In the genomic region with DNA sequence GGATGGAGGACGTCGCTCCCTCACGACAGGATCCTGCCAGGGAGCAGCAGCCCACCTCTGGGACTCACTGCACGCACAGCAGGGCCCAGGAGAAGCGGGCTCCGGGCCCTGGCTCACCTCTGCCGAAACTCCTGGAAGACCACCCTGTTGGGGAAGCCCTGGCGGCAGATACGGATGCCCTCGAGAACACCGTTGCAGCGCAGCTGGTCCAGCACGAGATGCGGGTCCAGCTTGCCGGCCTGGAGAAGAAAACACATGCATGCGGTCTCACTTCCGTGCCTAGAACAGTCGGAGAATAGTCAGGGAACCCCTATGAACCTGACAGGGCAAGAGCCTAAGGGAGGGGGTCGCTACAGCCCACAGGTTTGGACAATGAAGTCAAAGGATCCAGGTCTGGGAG, we compare ENCODE assay signal across 28 cellular contexts. TPM values are rescaled to one million over a fixed set of nuclear protein-coding genes. Genes with fewer than 3 reads are reported as not detected.
DNase-seq lines count a peak whose midpoint lies in the region; ATAC-seq and TF ChIP-seq lines count a peak whose summit lies in the region.
"Had no signal": no experiment of that assay in that cellular context is flagged by ENCODE, and none has a peak within 500 bp of the region (broad histone marks: within the 10 kb centered on the region; RNA-seq: fewer than 3 reads in every experiment).

No MANE protein-coding gene starts in this region.

- H3K27ac ChIP-seq in RWPE1 (peak overlapping the region; percentile 69), esophagus muscularis mucosa (replicated peaks in 1 of 4) (peak overlapping the region; percentile 78 to 89 (median 84))
- H3K27ac ChIP-seq: A549, epithelial cell of prostate, GM23248, tibial nerve had no signal

- POLR2A ChIA-PET in RWPE1 (lab: Yijun Ruan, JAX; ENCODE audit: low non-redundant PET): no interaction called here

- H3K27me3 ChIP-seq in esophagus muscularis mucosa: no peaks in the 10 kb centered on the region
- H3K27me3 ChIP-seq: BE2C, left lung, tibial nerve had no signal

- no peak overlapping the region for H3K4me3 ChIP-seq in esophagus muscularis mucosa
- H3K4me3 ChIP-seq: A549, GM23248, left lung, mucosa of descending colon, skin epidermis, tibial nerve had no signal

- H3K36me3 Mint-ChIP-seq in activated naive CD4-positive, alpha-beta T cell treated with anti-CD3 and anti-CD28 coated beads, Interleukin-2, amount 10 ng/mL, durations not matched to agents 7 days and 5 days: peaks cover 76% of the 10 kb centered on the region
- H3K36me3 Mint-ChIP-seq in activated naive CD4-positive, alpha-beta T cell treated with anti-CD3 and anti-CD28 coated beads for 36 hours (ENCODE audit: low read depth): peaks cover 56% of the 10 kb centered on the region
- H3K36me3 Mint-ChIP-seq in stimulated activated naive B cell treated with anti-CD40 and anti-IgM and Interleukin-4, amounts not matched to agents 10 μg/mL and 1 μg/mL and 100 μg/mL, for 72 hours: peaks cover 37 to 68% of the 10 kb centered on the region in 2 donors

- no peaks in the 10 kb centered on the region for H3K9me3 Mint-ChIP-seq in activated naive CD4-positive, alpha-beta T cell treated with anti-CD3 and anti-CD28 coated beads, Interleukin-2, amount 10 ng/mL, durations not matched to agents 7 days and 5 days
- H3K9me3 Mint-ChIP-seq in activated naive CD4-positive, alpha-beta T cell treated with anti-CD3 and anti-CD28 coated beads for 36 hours: no peaks in the 10 kb centered on the region
- no peaks in the 10 kb centered on the region for H3K9me3 Mint-ChIP-seq in stimulated activated naive B cell treated with anti-CD40 and anti-IgM and Interleukin-4, amounts not matched to agents 10 μg/mL and 1 μg/mL and 100 μg/mL, for 72 hours
- H3K9me3 Mint-ChIP-seq: neural crest cell had no signal

- peaks cover 96 to 100% (median 99%) of the 10 kb centered on the region in 4 donors for H3K36me3 ChIP-seq in esophagus muscularis mucosa

- TF ChIP-seq POLR2A in esophagus muscularis mucosa (IDR thresholded peaks at IDR 0.05; ENCODE audit: low read depth): no peak

- no peak for ATAC-seq in stimulated activated naive B cell treated with anti-CD40 and anti-IgM and Interleukin-4, amounts not matched to agents 10 μg/mL and 1 μg/mL and 100 μg/mL, for 72 hours (replicated peaks)
- no peak for ATAC-seq in GM21528 (IDR thresholded peaks at IDR 0.05; ENCODE audit: low FRiP score, unreplicated experiment)
- ATAC-seq: A549; activated CD4-positive, alpha-beta T cell treated with anti-CD3 and anti-CD28 coated beads for 36 hours; left lung; mucosa of descending colon had no signal

- H3K27me3 Mint-ChIP-seq in activated naive CD4-positive, alpha-beta T cell treated with anti-CD3 and anti-CD28 coated beads, Interleukin-2, amount 10 ng/mL, durations not matched to agents 7 days and 5 days: peaks cover 1% of the 10 kb centered on the region
- no peaks in the 10 kb centered on the region for H3K27me3 Mint-ChIP-seq in activated naive CD4-positive, alpha-beta T cell treated with anti-CD3 and anti-CD28 coated beads for 36 hours (ENCODE audit: low read depth)
- H3K27me3 Mint-ChIP-seq in stimulated activated naive B cell treated with anti-CD40 and anti-IgM and Interleukin-4, amounts not matched to agents 10 μg/mL and 1 μg/mL and 100 μg/mL, for 72 hours: no peaks in the 10 kb centered on the region
- H3K27me3 Mint-ChIP-seq: activated CD4-positive, alpha-beta T cell treated with anti-CD3 and anti-CD28 coated beads for 36 hours had no signal

- peaks cover 15% of the 10 kb centered on the region for H3K4me1 Mint-ChIP-seq in activated naive CD4-positive, alpha-beta T cell treated with anti-CD3 and anti-CD28 coated beads, Interleukin-2, amount 10 ng/mL, durations not matched to agents 7 days and 5 days
- H3K4me1 Mint-ChIP-seq in activated naive CD4-positive, alpha-beta T cell treated with anti-CD3 and anti-CD28 coated beads for 36 hours (ENCODE audit: low read depth): peaks cover 4% of the 10 kb centered on the region
- H3K4me1 Mint-ChIP-seq in stimulated activated naive B cell treated with anti-CD40 and anti-IgM and Interleukin-4, amounts not matched to agents 10 μg/mL and 1 μg/mL and 100 μg/mL, for 72 hours: peaks cover 9 to 20% of the 10 kb centered on the region in 2 donors
- H3K4me1 Mint-ChIP-seq: neural crest cell had no signal

- no peak overlapping the region for H3K4me3 Mint-ChIP-seq in activated naive CD4-positive, alpha-beta T cell treated with anti-CD3 and anti-CD28 coated beads, Interleukin-2, amount 10 ng/mL, durations not matched to agents 7 days and 5 days
- no peak overlapping the region for H3K4me3 Mint-ChIP-seq in activated naive CD4-positive, alpha-beta T cell treated with anti-CD3 and anti-CD28 coated beads for 36 hours
- no peak overlapping the region for H3K4me3 Mint-ChIP-seq in stimulated activated naive B cell treated with anti-CD40 and anti-IgM and Interleukin-4, amounts not matched to agents 10 μg/mL and 1 μg/mL and 100 μg/mL, for 72 hours
- H3K4me3 Mint-ChIP-seq: activated CD4-positive, alpha-beta T cell treated with anti-CD3 and anti-CD28 coated beads for 36 hours; neural crest cell had no signal

- CTCF ChIA-PET in activated naive CD4-positive, alpha-beta T cell treated with anti-CD3 and anti-CD28 coated beads, Interleukin-2, amount 10 ng/mL, durations not matched to agents 7 days and 5 days (lab: Charles Lee): interaction anchor here (1.0 kb wide), 1 partner anchor 12 kb away, joined by 3 read pairs; no protein-coding TSS in a partner anchor
- CTCF ChIA-PET in activated naive CD4-positive, alpha-beta T cell treated with anti-CD3 and anti-CD28 coated beads for 36 hours (lab: Charles Lee): no interaction called here
- CTCF ChIA-PET in RWPE1 (lab: Yijun Ruan, JAX): no interaction called here

- intact Hi-C loops in activated naive CD4-positive, alpha-beta T cell treated with anti-CD3 and anti-CD28 coated beads for 36 hours (cut with micrococcal nuclease): no loop called here
- intact Hi-C loops in esophagus muscularis mucosa (cut with DNase I): no loop called here

- DNase-seq in activated naive CD4-positive, alpha-beta T cell treated with anti-CD3 and anti-CD28 coated beads, Interleukin-2, amount 10 ng/mL, durations not matched to agents 7 days and 5 days: no peak
- DNase-seq in activated naive CD4-positive, alpha-beta T cell treated with anti-CD3 and anti-CD28 coated beads for 36 hours: no peak
- DNase-seq in RWPE1 (ENCODE audit: low spot score) (no peak), esophagus muscularis mucosa (ENCODE audit: extremely low spot score) (no peak), T-helper 2 cell (no peak), NCI-H510A (lab: John Stamatoyannopoulos, UW) (no peak)
- no peak for DNase-seq in stimulated activated naive B cell treated with anti-CD40 and anti-IgM and Interleukin-4, amounts not matched to agents 10 μg/mL and 1 μg/mL and 100 μg/mL, for 72 hours
- DNase-seq: activated CD4-positive, alpha-beta T cell treated with anti-CD3 and anti-CD28 coated beads for 36 hours; activated effector memory CD4-positive, alpha-beta T cell treated with anti-CD3 and anti-CD28 coated beads, Interleukin-2, amount 50 U/mL, for 16 hours; amygdala; BE2C; Calu3; foreskin fibroblast; GM23248; NCI-H1105 treated with DMSO at 0.1 percent for 48 hours; NCI-H2029 treated with DMSO at 0.1 percent for 48 hours; NCI-H345; SHP77; stimulated activated naive CD4-positive, alpha-beta T cell treated with Interleukin-2 at 50 U/mL for 16 hours; SW 1271 had no signal

- peak overlapping the region; percentile 65 for H3K27ac Mint-ChIP-seq in activated naive CD4-positive, alpha-beta T cell treated with anti-CD3 and anti-CD28 coated beads, Interleukin-2, amount 10 ng/mL, durations not matched to agents 7 days and 5 days
- no peak overlapping the region for H3K27ac Mint-ChIP-seq in activated naive CD4-positive, alpha-beta T cell treated with anti-CD3 and anti-CD28 coated beads for 36 hours
- peak overlapping the region; percentile 83 for H3K27ac Mint-ChIP-seq in stimulated activated naive B cell treated with anti-CD40 and anti-IgM and Interleukin-4, amounts not matched to agents 10 μg/mL and 1 μg/mL and 100 μg/mL, for 72 hours
- H3K27ac Mint-ChIP-seq: activated CD4-positive, alpha-beta T cell treated with anti-CD3 and anti-CD28 coated beads for 36 hours had no signal

- H3K4me1 ChIP-seq in esophagus muscularis mucosa: peaks cover 0 to 78% (median 59%) of the 10 kb centered on the region in 4 donors
- H3K4me1 ChIP-seq: BE2C, tibial nerve had no signal

- WGBS in esophagus muscularis mucosa: 67% methylated on average over 15 of the region's 19 CpGs

- TF ChIP-seq EP300 in esophagus muscularis mucosa (IDR thresholded peaks at IDR 0.05): no peak

- TF ChIP-seq CTCF in RWPE1 (conservative IDR thresholded peaks at IDR 0.05; ENCODE audit: low read depth): no peak
- TF ChIP-seq CTCF in esophagus muscularis mucosa (IDR thresholded peaks at IDR 0.05): no peak

- H3K9me3 ChIP-seq in esophagus muscularis mucosa: no peaks in the 10 kb centered on the region
- H3K9me3 ChIP-seq: A549, BE2C, left lung, mucosa of descending colon, tibial nerve had no signal

RNA-seq across cellular contexts. Expression of a gene that starts 52.9 kb away (rescaled TPM):
- 10 to 100 TPM; 17.4 to 22.0 TPM for total RNA-seq in activated naive CD4-positive, alpha-beta T cell treated with anti-CD3 and anti-CD28 coated beads for 36 hours
- 10 to 100 TPM; 19.0 to 48.8 (median 28.0) TPM for total RNA-seq in esophagus muscularis mucosa
- total RNA-seq: neural crest cell had no signal
